ENCODE assay signal across 8 cellular contexts in genomic region chr1:20574686-20575543, GRCh38. TPM values are rescaled to one million over a fixed set of nuclear protein-coding genes. Genes with fewer than 3 reads are reported as not detected.
DNase-seq lines count a peak whose midpoint lies in the region; ATAC-seq, FAIRE-seq and TF ChIP-seq lines count a peak whose summit lies in the region.

No MANE protein-coding gene starts in this region.

- TF ChIP-seq EP300 in H1 (IDR thresholded peaks at IDR 0.05; ENCODE audit: borderline replicate concordance in 1 of 2, low read depth in 2 of 2, low read length in 2 of 2) = no peak; a peak in 1 of 3 replicates

- FAIRE-seq in GM12892 (lab: Jason Lieb, UNC) (no peak), H1 (lab: Jason Lieb, UNC) (no peak)

- H3K36me3 ChIP-seq in H1 (ENCODE audit: control insufficient read depth in 2 of 4, insufficient read depth in 4 of 4, low read length in 3 of 4) = no peaks in the 10 kb centered on the region

- H2AFZ ChIP-seq in H1 (ENCODE audit: low read length) = no peak overlapping the region

- H2BK120ac ChIP-seq in H1 (replicated peaks; ENCODE audit: low read depth, low read length) = no peak overlapping the region

- peaks cover 3 to 4% of the 10 kb centered on the region in 2 experiments; a peak in 1 of 4 replicates for H3K9me3 ChIP-seq in H1 (ENCODE audit: insufficient read depth in 2 of 2, low read depth in 1 of 2, low read length in 1 of 2)

- no peak overlapping the region for H3K23ac ChIP-seq in H1 (ENCODE audit: insufficient read length)

- H3K27me3 ChIP-seq in H1 (replicated peaks in 1 of 4; ENCODE audit: control insufficient read depth in 3 of 4, extremely low read depth in 1 of 4, insufficient read depth in 3 of 4, low read length in 3 of 4) = peaks cover 0 to 6% (median 0%) of the 10 kb centered on the region in 4 experiments; a peak in 1 of 7 replicates

- TF ChIP-seq POLR2A in GM12892 (IDR thresholded peaks at IDR 0.05; ENCODE audit: low read depth, low read length) (no peak), H1 (IDR thresholded peaks at IDR 0.05; ENCODE audit: control extremely low read depth in 1 of 2, low read depth in 2 of 2, low read length in 2 of 2) (no peak)

- no peak overlapping the region for H4K8ac ChIP-seq in H1 (ENCODE audit: extremely low read depth, insufficient read depth, low read length)

- WGBS in H1 (ENCODE audit: extremely low coverage in 1 of 2, insufficient coverage in 1 of 2, insufficient read length in 1 of 2, insufficient replicate concordance in 2 of 2, low coverage in 1 of 2, low lambda C conversion rate in 2 of 2, missing lambda C conversion rate in 1 of 2), 2 experiments = 33% methylated on average over 18 of the region's 18 CpGs; no CpG with 5 or more reads in 1 of the 2 experiments

- H3K4me3 ChIP-seq in H1 (ENCODE audit: extremely low read depth in 1 of 4, insufficient read depth in 2 of 4, low read depth in 3 of 4, low read length in 4 of 4) = no peak overlapping the region

- no peaks in the 10 kb centered on the region for H3K36me3 Mint-ChIP-seq in mesothelial cell of epicardium

- H3K27ac ChIP-seq in H1 (ENCODE audit: low read depth, low read length) = no peak overlapping the region

- no peak overlapping the region for H2BK5ac ChIP-seq in H1 (ENCODE audit: low read depth, low read length)

- no peak overlapping the region for H3K56ac ChIP-seq in H1 (replicated peaks; ENCODE audit: insufficient read length, low read depth, low read length)

- H4K5ac ChIP-seq in H1 (ENCODE audit: insufficient read length, low read depth, low read length) = no peak overlapping the region

- no peak overlapping the region; the same call in 1 of the 2 replicates for H3K18ac ChIP-seq in H1 (ENCODE audit: extremely low read depth, low read length)

- H2BK15ac ChIP-seq in H1 (ENCODE audit: low read length) = no peak overlapping the region

- no peaks in the 10 kb centered on the region for H3K79me1 ChIP-seq in H1 (ENCODE audit: low read depth, low read length)

- H3K4me1 Mint-ChIP-seq in mesothelial cell of epicardium = no peaks in the 10 kb centered on the region

- CTCF ChIA-PET in H1 (lab: Charles Lee; ENCODE audit: partially characterized antibody) = interaction anchor here (0.6 to 5.5 kb wide), 37 partner anchors 8 to 1565 kb away, joined by 3 to 85 read pairs (median 4); partner anchors contain the start of genes CDA, FAM43B and PINK1

- no peaks in the 10 kb centered on the region for H4K20me1 ChIP-seq in H1 (replicated peaks in 1 of 2; ENCODE audit: control insufficient read depth in 1 of 2, insufficient read depth in 2 of 2, low read length in 2 of 2)

- peaks cover 38% of the 10 kb centered on the region for H3K27me3 Mint-ChIP-seq in mesothelial cell of epicardium (ENCODE audit: low read depth)

- H3K4me1 ChIP-seq in H1 (replicated peaks in 1 of 4; ENCODE audit: control insufficient read depth in 3 of 4, insufficient read depth in 4 of 4, low read length in 3 of 4) = peaks cover 0 to 2% (median 0%) of the 10 kb centered on the region in 4 experiments; a peak in 2 of 7 replicates

- no peak overlapping the region for H3K4ac ChIP-seq in H1 (replicated peaks; ENCODE audit: insufficient read length, low read depth, low read length)

- H3K27ac Mint-ChIP-seq in mesothelial cell of epicardium = no peak overlapping the region

- no peaks in the 10 kb centered on the region for H3K23me2 ChIP-seq in H1 (ENCODE audit: low read depth, low read length)

- DNase-seq in A172 (ENCODE audit: low spot score) (peak; percentile 51), GM12892 (ENCODE audit: insufficient read length) (peak; percentile 58), NCI-H345 (lab: John Stamatoyannopoulos, UW) (peak; percentile 62), H1 (ENCODE audit: low read depth in 1 of 2, low spot score in 2 of 2) (peak; percentile 72 to 99), mesothelial cell of epicardium (ENCODE audit: low spot score in 2 of 2, unreplicated experiment in 2 of 2) (peak; percentile 60 to 82)
- DNase-seq in activated CD4-positive, alpha-beta T cell treated with anti-CD3 and anti-CD28 coated beads, Interleukin-2, amount 50 U/mL, for 1 hour = peak; percentile 37
- peak; percentile 59 for DNase-seq in stimulated activated CD8-positive, alpha-beta memory T cell treated with anti-CD3 and anti-CD28 coated beads, Interleukin-7, amount 100 ng/mL, for 24 hours (ENCODE audit: low read depth)

- H2BK12ac ChIP-seq in H1 (ENCODE audit: low read depth, low read length) = no peak overlapping the region

- TF ChIP-seq CTCF in H1 (IDR thresholded peaks at IDR 0.05; ENCODE audit: control extremely low read depth in 1 of 3, insufficient read depth in 1 of 3, low read depth in 1 of 3, low read length in 3 of 3) (peak; percentile 87 to 94 (median 91)), mesothelial cell of epicardium (IDR thresholded peaks at IDR 0.05; ENCODE audit: unreplicated experiment) (peak; percentile 54)

- peaks cover 6% of the 10 kb centered on the region for H3K9me3 Mint-ChIP-seq in mesothelial cell of epicardium

- H3K4me2 ChIP-seq in H1 (ENCODE audit: insufficient read depth in 1 of 2, low read depth in 2 of 2, low read length in 2 of 2) = no peak overlapping the region

- no peak overlapping the region for H3K14ac ChIP-seq in H1 (ENCODE audit: insufficient read length)

- H3K9ac ChIP-seq in H1 (replicated peaks in 1 of 4; ENCODE audit: extremely low read depth in 1 of 4, low read depth in 3 of 4, low read length in 3 of 4) = no peak overlapping the region

- H3K79me2 ChIP-seq in H1 (ENCODE audit: control insufficient read depth in 1 of 2, insufficient read depth in 2 of 2, low read length in 2 of 2) = no peaks in the 10 kb centered on the region

- no peak overlapping the region for H4K91ac ChIP-seq in H1 (replicated peaks; ENCODE audit: insufficient read length, low read length)

- no peak overlapping the region for H2AK5ac ChIP-seq in H1 (ENCODE audit: low read depth, low read length)

- H3K4me3 Mint-ChIP-seq in mesothelial cell of epicardium = no peak overlapping the region

- H2BK20ac ChIP-seq in H1 (ENCODE audit: low read length) = no peak overlapping the region; the same call in 1 of the 2 replicates

- TF ChIP-seq RAD21 in H1 (IDR thresholded peaks at IDR 0.05 in 1 of 2, conservative IDR thresholded peaks at IDR 0.05 in 1 of 2; ENCODE audit: low read depth in 2 of 2, low read length in 2 of 2) = peak; percentile 92 to 95

- ATAC-seq in GM21515 (IDR thresholded peaks at IDR 0.05; ENCODE audit: unreplicated experiment) = no peak

- POLR2A ChIA-PET in H1 (lab: Charles Lee; ENCODE audit: partially characterized antibody) = interaction anchor here (0.7 to 2.3 kb wide), 4 partner anchors 59 to 67 kb away, joined by 3 to 13 read pairs (median 4); partner anchors contain the start of gene PINK1

TF ChIP-seq in H1, 55 proteins besides CTCF, POLR2A, EP300 and RAD21 (continues in another document):
- peak; percentile 80 for TF ChIP-seq YY1 (IDR thresholded peaks at IDR 0.05; ENCODE audit: low read depth, low read length)
- peak; percentile 27 for TF ChIP-seq SAP30 (IDR thresholded peaks at IDR 0.05; ENCODE audit: insufficient read depth, insufficient replicate concordance, low read length)
- no peak for TF ChIP-seq NANOG (IDR thresholded peaks at IDR 0.05; ENCODE audit: insufficient read depth, low read depth, low read length, poor library complexity, severe bottlenecking)
- peak; percentile 97 for TF ChIP-seq KDM1A (IDR thresholded peaks at IDR 0.05; ENCODE audit: borderline replicate concordance, low read length)
- TF ChIP-seq MAX (IDR thresholded peaks at IDR 0.05) = peak; percentile 30; the same call in 1 of the 2 replicates

RNA-seq across cellular contexts. Expression of gene CDA, which starts 14.0 kb away (rescaled TPM):
- 0.19 and 0.96 TPM in 2 replicates for total RNA-seq in A172 (2014; rRNA removed; shearing (Covaris generic))
- not detected for polyA plus RNA-seq in GM12892 (2012; ENCODE audit: missing spikeins)
- 3.3 and 4.4 TPM in 2 replicates for total RNA-seq in H1 (2021; fragmentation: NEBNext Ultra II Directional; extraction: Animal tissue kit (Norgen Biotek cat#: 25700))
- polyA plus RNA-seq in H1 (2011; rRNA removed) = 11.3 TPM in 2 replicates
- polyA plus RNA-seq in H1 (2011; cell fraction: cytosol; rRNA removed) = 7.0 TPM
- polyA plus RNA-seq in H1 (2011; cell fraction: nucleus; rRNA removed) = 5.3 TPM
- polyA plus RNA-seq in H1 (2012, experiment 1 of 2) = 4.4 to 10.1 TPM (median 7.1 TPM) in 4 replicates
- 7.0 TPM for polyA plus RNA-seq in H1 (2012, experiment 2 of 2)
- 7.4 TPM for polyA plus RNA-seq in H1 (2013, experiment 1 of 2)
- 7.4 TPM for polyA plus RNA-seq in H1 (2013, experiment 2 of 2)
- 3.0 and 3.9 TPM in 2 replicates for polyA minus RNA-seq in H1 (2011; rRNA and poly(A)+ RNA removed)
- polyA minus RNA-seq in H1 (2011; cell fraction: cytosol; rRNA and poly(A)+ RNA removed) = 4.9 TPM
- polyA minus RNA-seq in H1 (2011; cell fraction: nucleus; rRNA and poly(A)+ RNA removed) = 2.2 TPM
- 0.64 to 1.5 TPM (median 0.94 TPM) in 3 replicates for total RNA-seq in mesothelial cell of epicardium

RNA-seq across cellular contexts. Expression of gene FAM43B, which starts 22.5 kb away (rescaled TPM):
- total RNA-seq in A172 (2014; rRNA removed; shearing (Covaris generic)) = 0.09 and 0.12 TPM in 2 replicates
- polyA plus RNA-seq in GM12892 (2012; ENCODE audit: missing spikeins) = not detected
- 1.9 and 2.2 TPM in 2 replicates for total RNA-seq in H1 (2021; fragmentation: NEBNext Ultra II Directional; extraction: Animal tissue kit (Norgen Biotek cat#: 25700))
- polyA plus RNA-seq in H1 (2011; rRNA removed) = 0.88 and 1.0 TPM in 2 replicates
- 0.71 TPM for polyA plus RNA-seq in H1 (2011; cell fraction: cytosol; rRNA removed)
- polyA plus RNA-seq in H1 (2011; cell fraction: nucleus; rRNA removed) = 1.2 TPM
- polyA plus RNA-seq in H1 (2012, experiment 1 of 2) = 0.81 to 1.7 TPM (median 1.6 TPM) in 4 replicates
- polyA plus RNA-seq in H1 (2012, experiment 2 of 2) = 2.1 TPM
- 0.93 TPM for polyA plus RNA-seq in H1 (2013, experiment 1 of 2)
- 0.66 TPM for polyA plus RNA-seq in H1 (2013, experiment 2 of 2)
- polyA minus RNA-seq in H1 (2011; rRNA and poly(A)+ RNA removed) = 0.13 and 0.44 TPM in 2 replicates
- polyA minus RNA-seq in H1 (2011; cell fraction: cytosol; rRNA and poly(A)+ RNA removed) = 1.7 TPM
- polyA minus RNA-seq in H1 (2011; cell fraction: nucleus; rRNA and poly(A)+ RNA removed) = 0.80 TPM
- total RNA-seq in mesothelial cell of epicardium = 0.59 to 0.78 TPM (median 0.74 TPM) in 3 replicates

RNA-seq across cellular contexts. Expression of gene PINK1, which starts 58.3 kb away (rescaled TPM):
- total RNA-seq in A172 (2014; rRNA removed; shearing (Covaris generic)) = 44.8 and 57.9 TPM in 2 replicates
- polyA plus RNA-seq in GM12892 (2012; ENCODE audit: missing spikeins) = 1.7 TPM
- 19.3 and 20.5 TPM in 2 replicates for total RNA-seq in H1 (2021; fragmentation: NEBNext Ultra II Directional; extraction: Animal tissue kit (Norgen Biotek cat#: 25700))
- 16.1 and 21.0 TPM in 2 replicates for polyA plus RNA-seq in H1 (2011; rRNA removed)
- polyA plus RNA-seq in H1 (2011; cell fraction: cytosol; rRNA removed) = 24.1 TPM
- polyA plus RNA-seq in H1 (2011; cell fraction: nucleus; rRNA removed) = 18.1 TPM
- polyA plus RNA-seq in H1 (2012, experiment 1 of 2) = 13.9 to 22.3 TPM (median 20.0 TPM) in 4 replicates
- 14.5 TPM for polyA plus RNA-seq in H1 (2012, experiment 2 of 2)
- 12.1 TPM for polyA plus RNA-seq in H1 (2013, experiment 1 of 2)
- polyA plus RNA-seq in H1 (2013, experiment 2 of 2) = 12.0 TPM
- polyA minus RNA-seq in H1 (2011; rRNA and poly(A)+ RNA removed) = 8.6 and 13.2 TPM in 2 replicates
- 7.8 TPM for polyA minus RNA-seq in H1 (2011; cell fraction: cytosol; rRNA and poly(A)+ RNA removed)
- 5.9 TPM for polyA minus RNA-seq in H1 (2011; cell fraction: nucleus; rRNA and poly(A)+ RNA removed)
- 37.7 to 41.3 TPM (median 38.1 TPM) in 3 replicates for total RNA-seq in mesothelial cell of epicardium
